ENCODE assay signal across 1 cellular context in genomic region chr6:105259912-105260889, GRCh38.
A peak's percentile ranks its signal among the peaks of the same experiment; 100 is the strongest.
TF ChIP-seq lines count a peak whose summit lies in the region.

No MANE protein-coding gene starts in this region.

TF ChIP-seq in HEK293, 187 proteins besides CTCF, POLR2A, EP300 and RAD21 (continued from another document):
- TF ChIP-seq KLF1 (tag by site-specific recombination; IDR thresholded peaks at IDR 0.05) (no peak), ZNF776 (tag by site-specific recombination; IDR thresholded peaks at IDR 0.05; ENCODE audit: borderline replicate concordance) (no peak), REPIN1 (tag by site-specific recombination; IDR thresholded peaks at IDR 0.05; ENCODE audit: low read depth) (no peak), SP2 (tag by site-specific recombination; IDR thresholded peaks at IDR 0.05) (no peak), ZBTB17 (tag by site-specific recombination; IDR thresholded peaks at IDR 0.05) (peak; percentile 28; the same call in 1 of the 2 replicates), SETDB1 (IDR thresholded peaks at IDR 0.05; ENCODE audit: insufficient read length, low read length) (peak; percentile 38), ZSCAN23 (tag by site-specific recombination; IDR thresholded peaks at IDR 0.05) (no peak), ZNF692 (tag by site-specific recombination; IDR thresholded peaks at IDR 0.05) (no peak), MEIS1 (CRISPR knock-in tag; IDR thresholded peaks at IDR 0.05; ENCODE audit: borderline replicate concordance) (no peak), ZNF184 (tag by site-specific recombination; IDR thresholded peaks at IDR 0.05) (no peak), ZNF433 (tag by site-specific recombination; IDR thresholded peaks at IDR 0.05; ENCODE audit: low read depth) (no peak)
TF ChIP-seq in HEK293: peak in this region for 11.
